In the genomic region with DNA sequence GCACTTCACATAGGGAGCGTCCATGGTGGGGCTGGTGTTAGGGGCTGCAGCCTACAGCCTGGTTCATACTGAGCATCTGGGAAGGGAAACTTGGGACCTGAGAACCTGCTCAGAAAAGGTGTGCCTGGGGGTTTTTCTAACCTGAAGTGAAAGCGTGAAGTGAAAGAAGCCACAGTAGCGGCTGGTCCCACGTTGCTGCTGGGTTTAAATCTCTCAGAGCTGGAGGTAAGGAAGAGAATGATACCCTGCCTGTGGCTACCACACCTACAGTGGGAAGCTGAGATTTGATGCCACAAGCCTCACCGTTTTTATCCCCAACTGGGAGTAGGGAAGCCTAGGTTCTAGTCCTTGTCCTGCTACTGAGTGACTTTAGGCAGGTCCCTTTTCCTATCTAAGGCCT, we compare ENCODE assay signal across 22 cellular contexts.
DNase-seq lines count a peak whose midpoint lies in the region; ATAC-seq and TF ChIP-seq lines count a peak whose summit lies in the region.
"Had no signal": no experiment of that assay in that cellular context is flagged by ENCODE, and none has a peak within 500 bp of the region (broad histone marks: within the 10 kb centered on the region; RNA-seq: fewer than 3 reads in every experiment).

No MANE protein-coding gene starts in this region.

- no peaks in the 10 kb centered on the region for H3K9me2 ChIP-seq in OCI-LY1 (ENCODE audit: low read depth, low read length)

- peak overlapping the region; percentile 95 for H3K27ac Mint-ChIP-seq in stimulated activated naive B cell treated with anti-CD40 and anti-IgM and Interleukin-4, amounts not matched to agents 10 μg/mL and 1 μg/mL and 100 μg/mL, for 72 hours
- H3K27ac Mint-ChIP-seq: activated naive CD4-positive, alpha-beta T cell treated with anti-CD3 and anti-CD28 coated beads, Interleukin-2, amount 50 U/mL, for 24 hours; nephron progenitor cell had no signal

- H3F3A ChIP-seq in OCI-LY1 (ENCODE audit: insufficient read depth, low read length): no peaks in the 10 kb centered on the region

- H3K9ac ChIP-seq in OCI-LY1 (ENCODE audit: low read length): no peak overlapping the region; the same call in 1 of the 2 replicates

- peak overlapping the region; percentile 36 to 76 for H3K4me3 Mint-ChIP-seq in stimulated activated naive B cell treated with anti-CD40 and anti-IgM and Interleukin-4, amounts not matched to agents 10 μg/mL and 1 μg/mL and 100 μg/mL, for 72 hours
- H3K4me3 Mint-ChIP-seq: activated naive CD4-positive, alpha-beta T cell treated with anti-CD3 and anti-CD28 coated beads, Interleukin-2, amount 50 U/mL, for 24 hours; nephron progenitor cell had no signal

- H3K4me1 Mint-ChIP-seq in stimulated activated naive B cell treated with anti-CD40 and anti-IgM and Interleukin-4, amounts not matched to agents 10 μg/mL and 1 μg/mL and 100 μg/mL, for 72 hours: peaks cover 50 to 85% of the 10 kb centered on the region in 2 donors
- H3K4me1 Mint-ChIP-seq: activated naive CD4-positive, alpha-beta T cell treated with anti-CD3 and anti-CD28 coated beads, Interleukin-2, amount 50 U/mL, for 24 hours had no signal

- peaks cover 48 to 67% of the 10 kb centered on the region in 2 donors for H3K36me3 Mint-ChIP-seq in stimulated activated naive B cell treated with anti-CD40 and anti-IgM and Interleukin-4, amounts not matched to agents 10 μg/mL and 1 μg/mL and 100 μg/mL, for 72 hours
- H3K36me3 Mint-ChIP-seq: activated naive CD4-positive, alpha-beta T cell treated with anti-CD3 and anti-CD28 coated beads, Interleukin-2, amount 50 U/mL, for 24 hours had no signal

- peak overlapping the region; percentile 59 for H3K4me2 ChIP-seq in OCI-LY1 (ENCODE audit: low read length)

- no peaks in the 10 kb centered on the region for H3K27me3 ChIP-seq in OCI-LY1 (ENCODE audit: insufficient read depth, low read length)
- H3K27me3 ChIP-seq: testis had no signal

- H3K79me2 ChIP-seq in OCI-LY1 (ENCODE audit: insufficient read depth, low read length): no peaks in the 10 kb centered on the region

- H3K36me3 ChIP-seq in OCI-LY1 (ENCODE audit: insufficient read depth, low read length): peaks cover 27% of the 10 kb centered on the region; the same call in 1 of the 2 replicates
- H3K36me3 ChIP-seq: prostate gland had no signal

- ATAC-seq in GM18909 (IDR thresholded peaks at IDR 0.05; ENCODE audit: poor library complexity, unreplicated experiment) (peak; percentile 49), HG02642 (IDR thresholded peaks at IDR 0.05; ENCODE audit: poor library complexity, unreplicated experiment) (peak; percentile 61), HG03520 (IDR thresholded peaks at IDR 0.05; ENCODE audit: unreplicated experiment) (no peak)
- peak; percentile 67 to 74 for ATAC-seq in stimulated activated naive B cell treated with anti-CD40 and anti-IgM and Interleukin-4, amounts not matched to agents 10 μg/mL and 1 μg/mL and 100 μg/mL, for 72 hours (replicated peaks)
- ATAC-seq: SK-N-SH treated with all-trans-retinoic acid at 6 μM for 48 hours had no signal

- H3K27me3 Mint-ChIP-seq in stimulated activated naive B cell treated with anti-CD40 and anti-IgM and Interleukin-4, amounts not matched to agents 10 μg/mL and 1 μg/mL and 100 μg/mL, for 72 hours: no peaks in the 10 kb centered on the region
- H3K27me3 Mint-ChIP-seq: activated naive CD4-positive, alpha-beta T cell treated with anti-CD3 and anti-CD28 coated beads, Interleukin-2, amount 50 U/mL, for 24 hours had no signal

- peak overlapping the region; percentile 10 for H3K4me3 ChIP-seq in OCI-LY1 (ENCODE audit: low read depth, low read length, poor library complexity, severe bottlenecking)
- H3K4me3 ChIP-seq: prostate gland, skin epidermis, testis had no signal

- H3K4me1 ChIP-seq in OCI-LY1 (ENCODE audit: insufficient read depth, low read length, severe bottlenecking): peaks cover 36% of the 10 kb centered on the region
- H3K4me1 ChIP-seq: Caco-2, prostate gland, testis had no signal

- DNase-seq in stimulated activated naive B cell treated with anti-CD40 and anti-IgM and Interleukin-4, amounts not matched to agents 10 μg/mL and 1 μg/mL and 100 μg/mL, for 72 hours: no peak
- DNase-seq in NCI-H187 treated with DMSO at 0.1 percent for 48 hours (lab: John Stamatoyannopoulos, UW): no peak
- no peak for DNase-seq in middle frontal gyrus (ENCODE audit: extremely low spot score, low spot score)
- DNase-seq: activated CD4-positive, alpha-beta T cell treated with anti-CD3 and anti-CD28 coated beads for 48 hours; activated T-cell treated with anti-CD3 and anti-CD28 coated beads, Interleukin-2, amount 50 U/mL, for 1 hour; Caco-2; hypothalamus; IMR-90; kidney glomerular epithelial cell; mesenchymal stem cell; NCI-H2107; NCI-H69; nephron progenitor cell; testis had no signal

- peak overlapping the region; percentile 81 for H3K27ac ChIP-seq in OCI-LY1 (ENCODE audit: low read depth, low read length, poor library complexity, severe bottlenecking)
- H3K27ac ChIP-seq: prostate gland, testis had no signal

- H3K9me3 Mint-ChIP-seq in stimulated activated naive B cell treated with anti-CD40 and anti-IgM and Interleukin-4, amounts not matched to agents 10 μg/mL and 1 μg/mL and 100 μg/mL, for 72 hours: no peaks in the 10 kb centered on the region
- H3K9me3 Mint-ChIP-seq: activated naive CD4-positive, alpha-beta T cell treated with anti-CD3 and anti-CD28 coated beads, Interleukin-2, amount 50 U/mL, for 24 hours; nephron progenitor cell had no signal

- no peak overlapping the region for H2AFZ ChIP-seq in OCI-LY1 (ENCODE audit: low read length)

- no peaks in the 10 kb centered on the region for H3K9me3 ChIP-seq in OCI-LY1 (ENCODE audit: low read length)
- H3K9me3 ChIP-seq: Caco-2, prostate gland, testis had no signal

- TF ChIP-seq CTCF in OCI-LY1 (IDR thresholded peaks at IDR 0.05; ENCODE audit: low read length): no peak

- H4K20me1 ChIP-seq in OCI-LY1 (ENCODE audit: insufficient read depth, low read length): no peaks in the 10 kb centered on the region
